ENCODE assay signal across 13 cellular contexts in the genomic region with DNA sequence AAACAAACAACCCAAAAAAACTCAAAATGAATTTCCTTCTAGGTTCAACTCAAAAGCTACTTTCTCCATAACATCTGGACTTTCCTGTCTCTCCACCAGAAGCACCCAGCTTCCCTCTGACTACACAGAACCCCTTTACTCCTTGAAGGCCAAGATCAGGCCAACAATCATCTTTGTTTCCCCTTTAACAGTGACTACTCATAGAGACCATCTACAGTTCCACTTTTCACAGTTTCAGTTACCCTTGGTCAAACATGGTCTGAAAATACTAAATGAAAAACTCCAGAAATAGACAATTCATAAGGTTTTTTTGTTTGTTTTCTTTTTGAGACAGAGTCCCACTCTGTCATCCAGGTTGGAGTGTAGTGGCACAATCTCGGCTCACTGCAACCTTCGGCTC. TPM values are rescaled to one million over a fixed set of nuclear protein-coding genes. Genes with fewer than 3 reads are reported as not detected.
A peak's percentile ranks its signal among the peaks of the same experiment; 100 is the strongest.
DNase-seq lines count a peak whose midpoint lies in the region; ATAC-seq and TF ChIP-seq lines count a peak whose summit lies in the region.
"Had no signal": no experiment of that assay in that cellular context is flagged by ENCODE, and none has a peak within 500 bp of the region (broad histone marks: within the 10 kb centered on the region; RNA-seq: fewer than 3 reads in every experiment).

No MANE protein-coding gene starts in this region.

- no peaks in the 10 kb centered on the region for H3K9me3 ChIP-seq in MG63
- H3K9me3 ChIP-seq in mucosa of descending colon = no peaks in the 10 kb centered on the region

- no peaks in the 10 kb centered on the region for H4K20me1 ChIP-seq in GM23338 (replicated peaks; ENCODE audit: insufficient read depth)

- no peak for DNase-seq in natural killer cell treated with Interleukin-12 subunit alpha and Interleukin-12 subunit beta and Interleukin-15 and Interleukin-18, amount 100 ng/mL, for 72 hours (ENCODE audit: low spot score)
- DNase-seq in natural killer cell (no peak), GM23338 (ENCODE audit: low spot score) (no peak), NCI-H1436 treated with DMSO at 0.1 percent for 48 hours (lab: John Stamatoyannopoulos, UW) (no peak), MG63 (no peak), mucosa of descending colon (no peak), GM19240 (ENCODE audit: insufficient read length, low spot score) (no peak)
- DNase-seq: activated CD4-positive, alpha-beta T cell treated with anti-CD3 and anti-CD28 coated beads, Interleukin-2, amount 50 U/mL, for 48 hours; NCI-H2029 had no signal

- H3K36me3 ChIP-seq in GM23338 (ENCODE audit: insufficient read depth) (no peaks in the 10 kb centered on the region), MG63 (no peaks in the 10 kb centered on the region), mucosa of descending colon (ENCODE audit: low read depth) (no peaks in the 10 kb centered on the region)

- H3K4me3 Mint-ChIP-seq in natural killer cell treated with Interleukin-12 subunit alpha and Interleukin-12 subunit beta and Interleukin-15 and Interleukin-18, amount 100 ng/mL, for 72 hours = peak overlapping the region; percentile 36
- no peak overlapping the region for H3K4me3 Mint-ChIP-seq in natural killer cell
- no peak overlapping the region for H3K4me3 Mint-ChIP-seq in GM23338

- no peak for ATAC-seq in natural killer cell treated with Interleukin-12 subunit alpha and Interleukin-12 subunit beta and Interleukin-15 and Interleukin-18, amount 100 ng/mL, for 72 hours
- ATAC-seq in natural killer cell (no peak), GM23338 (no peak), HG03469 (IDR thresholded peaks at IDR 0.05; ENCODE audit: unreplicated experiment) (peak; percentile 64), mucosa of descending colon (no peak)
- ATAC-seq: esophagus mucosa had no signal

- H3K4me3 ChIP-seq in GM23338 (no peak overlapping the region), MG63 (no peak overlapping the region), mucosa of descending colon (no peak overlapping the region)
- H3K4me3 ChIP-seq: SK-N-MC had no signal

- H3F3A ChIP-seq in GM23338 (replicated peaks; ENCODE audit: low read depth) = no peaks in the 10 kb centered on the region

- no peaks in the 10 kb centered on the region for H3K9me3 Mint-ChIP-seq in natural killer cell treated with Interleukin-12 subunit alpha and Interleukin-12 subunit beta and Interleukin-15 and Interleukin-18, amount 100 ng/mL, for 72 hours
- H3K9me3 Mint-ChIP-seq in natural killer cell (no peaks in the 10 kb centered on the region), GM23338 (no peaks in the 10 kb centered on the region)

- H3K4me2 ChIP-seq in GM23338 = no peak overlapping the region

- TF ChIP-seq CTCF in natural killer cell (IDR thresholded peaks at IDR 0.05) (no peak), GM23338 (conservative IDR thresholded peaks at IDR 0.05; ENCODE audit: low read depth in 2 of 2) (no peak), mucosa of descending colon (IDR thresholded peaks at IDR 0.05) (no peak)

- H3K9me2 ChIP-seq in GM23338 (ENCODE audit: insufficient read depth) = no peaks in the 10 kb centered on the region

- H3K27ac Mint-ChIP-seq in natural killer cell treated with Interleukin-12 subunit alpha and Interleukin-12 subunit beta and Interleukin-15 and Interleukin-18, amount 100 ng/mL, for 72 hours = peak overlapping the region in 1 of 2 donors; percentile 19
- H3K27ac Mint-ChIP-seq in natural killer cell (peak overlapping the region in 1 of 2 donors; percentile 28), GM23338 (0 out of 2 replicates have a peak overlapping the region, but pooled peaks have one; percentile 39)

- H3K36me3 Mint-ChIP-seq in natural killer cell treated with Interleukin-12 subunit alpha and Interleukin-12 subunit beta and Interleukin-15 and Interleukin-18, amount 100 ng/mL, for 72 hours = no peaks in the 10 kb centered on the region
- H3K36me3 Mint-ChIP-seq in natural killer cell (no peaks in the 10 kb centered on the region), GM23338 (ENCODE audit: low read depth) (no peaks in the 10 kb centered on the region)

- no peak overlapping the region for H3K27ac ChIP-seq in GM23338 (ENCODE audit: low read depth)
- H3K27ac ChIP-seq: parathyroid adenoma, SK-N-MC had no signal

- no peaks in the 10 kb centered on the region for H3K27me3 Mint-ChIP-seq in natural killer cell treated with Interleukin-12 subunit alpha and Interleukin-12 subunit beta and Interleukin-15 and Interleukin-18, amount 100 ng/mL, for 72 hours
- no peaks in the 10 kb centered on the region for H3K27me3 Mint-ChIP-seq in natural killer cell (ENCODE audit: low read depth in 2 of 2)
- H3K27me3 Mint-ChIP-seq in GM23338 (ENCODE audit: insufficient read depth, low read depth, poor library complexity) = peaks cover 2% of the 10 kb centered on the region

- no peaks in the 10 kb centered on the region; the same call in 1 of the 2 replicates for H3K79me2 ChIP-seq in GM23338 (replicated peaks; ENCODE audit: insufficient read depth)

- H2AFZ ChIP-seq in GM23338 = no peak overlapping the region
- H2AFZ ChIP-seq: parathyroid adenoma had no signal

- no peaks in the 10 kb centered on the region for H3K27me3 ChIP-seq in GM23338 (ENCODE audit: insufficient read depth)
- no peaks in the 10 kb centered on the region for H3K27me3 ChIP-seq in MG63

- intact Hi-C loops in natural killer cell (cut with micrococcal nuclease) (no loop called here), mucosa of descending colon (cut with DNase I, micrococcal nuclease) (no loop called here)

- H3K4me1 ChIP-seq in GM23338 (ENCODE audit: insufficient read depth) = peaks cover 15% of the 10 kb centered on the region
- peaks cover 3% of the 10 kb centered on the region for H3K4me1 ChIP-seq in mucosa of descending colon (ENCODE audit: low read depth)
- H3K4me1 ChIP-seq: parathyroid adenoma had no signal

- peaks cover 58 to 59% of the 10 kb centered on the region in 2 donors for H3K4me1 Mint-ChIP-seq in natural killer cell treated with Interleukin-12 subunit alpha and Interleukin-12 subunit beta and Interleukin-15 and Interleukin-18, amount 100 ng/mL, for 72 hours (ENCODE audit: low read depth in 2 of 2)
- H3K4me1 Mint-ChIP-seq in natural killer cell (peaks cover 63 to 67% of the 10 kb centered on the region in 2 donors), GM23338 (peaks cover 18% of the 10 kb centered on the region)

TF ChIP-seq in GM23338, 12 proteins besides CTCF, POLR2A, EP300 and RAD21 (continues in another document):
- TF ChIP-seq CREB1 (CRISPR knock-in tag; IDR thresholded peaks at IDR 0.05; ENCODE audit: low read depth) = no peak
- no peak for TF ChIP-seq ETS1 (IDR thresholded peaks at IDR 0.05)
- no peak for TF ChIP-seq POLR2AphosphoS5 (IDR thresholded peaks at IDR 0.05; ENCODE audit: low read depth)
- TF ChIP-seq ZNF331 (CRISPR knock-in tag; IDR thresholded peaks at IDR 0.05; ENCODE audit: low read depth) = no peak

RNA-seq across cellular contexts. Expression of gene GCH1, which starts 11.8 kb away (rescaled TPM):
- total RNA-seq in natural killer cell treated with Interleukin-12 subunit alpha and Interleukin-12 subunit beta and Interleukin-15 and Interleukin-18, amount 100 ng/mL, for 72 hours = 100 to 1,000 TPM; 131 to 382 TPM
- total RNA-seq in natural killer cell (10 to 100 TPM; 51.7 to 71.5 (median 52.6) TPM), mucosa of descending colon (10 to 100 TPM; 12.8 to 27.1 (median 19.3) TPM)
- 15.0 and 22.2 TPM in 2 replicates for total RNA-seq in GM23338 (2014; rRNA removed; shearing (Covaris generic))
- polyA plus RNA-seq in GM23338 (2016; fragmentation: Nextera tagmentation; extraction: Ambion mirVana) = 8.7 and 9.3 TPM in 2 replicates
- 0.10 and 1.1 TPM in 2 replicates for total RNA-seq in MG63 (2014; rRNA removed; shearing (Covaris generic); ENCODE audit: low replicate concordance)
